Comparison of ENCODE assay signal across 3 cellular contexts in genomic region chr3:112698444-112698843, GRCh38. TPM values are rescaled to one million over a fixed set of nuclear protein-coding genes. Genes with fewer than 3 reads are reported as not detected.
"Had no signal": no experiment of that assay in that cellular context is flagged by ENCODE, and none has a peak within 500 bp of the region (broad histone marks: within the 10 kb centered on the region; RNA-seq: fewer than 3 reads in every experiment).

No MANE protein-coding gene starts in this region.

RNA-seq across cellular contexts. Expression of gene CCDC80, which starts 57.5 kb away (rescaled TPM):
- total RNA-seq: activated B cell treated with CpG ODN at 0.5 μM for 24 hours; activated CD8-positive, alpha-beta T cell treated with anti-CD3 and anti-CD28 coated beads for 36 hours; activated T-helper 17 cell treated with anti-CD3 and anti-CD28 coated beads, Interleukin-2, amount 50 U/mL, for 72 hours had no signal
